In genomic region chr1:33177996-33178540, GRCh38 we compare ENCODE assay signal across 16 cellular contexts. TPM values are rescaled to one million over a fixed set of nuclear protein-coding genes. Genes with fewer than 3 reads are reported as not detected.
DNase-seq lines count a peak whose midpoint lies in the region; FAIRE-seq and TF ChIP-seq lines count a peak whose summit lies in the region.
"Had no signal": no experiment of that assay in that cellular context is flagged by ENCODE, and none has a peak within 500 bp of the region (broad histone marks: within the 10 kb centered on the region; RNA-seq: fewer than 3 reads in every experiment).

No MANE protein-coding gene starts in this region.

- peak; percentile 41 for DNase-seq in activated effector memory CD4-positive, alpha-beta T cell treated with anti-CD3 and anti-CD28 coated beads, Interleukin-2, amount 50 U/mL, for 16 hours
- DNase-seq in activated effector memory CD4-positive, alpha-beta T cell treated with Interleukin-2 at 50 U/mL for 16 hours: no peak
- DNase-seq in caudate nucleus (lab: John Stamatoyannopoulos, UW): no peak
- no peak for DNase-seq in neural crest cell (ENCODE audit: low read depth, low spot score)
- DNase-seq in middle frontal gyrus (ENCODE audit: extremely low spot score, low spot score): no peak
- no peak for DNase-seq in MV-4-11 (lab: John Stamatoyannopoulos, UW)
- no peak for DNase-seq in RCC 7860 (ENCODE audit: low spot score)
- DNase-seq in GM12892 (ENCODE audit: insufficient read length): no peak
- DNase-seq: Caco-2, HCEC 1CT, Kasumi-1, NCI-H1417 treated with DMSO at 0.1 percent for 48 hours, NCI-H2081, NCI-H2227 treated with DMSO at 0.1 percent for 48 hours, SHP77 treated with DMSO at 0.1 percent for 48 hours had no signal

- H3K27ac ChIP-seq in caudate nucleus (ENCODE audit: low read depth, low read length): peak overlapping the region; percentile 23

- H3K4me1 Mint-ChIP-seq in neural crest cell: peaks cover 25% of the 10 kb centered on the region

- peak overlapping the region; percentile 54 for H3K4me3 Mint-ChIP-seq in neural crest cell

- H3K36me3 Mint-ChIP-seq in neural crest cell (ENCODE audit: low read depth): no peaks in the 10 kb centered on the region

- no peaks in the 10 kb centered on the region for H3K9me3 Mint-ChIP-seq in neural crest cell

- TF ChIP-seq CTCF in neural crest cell (conservative IDR thresholded peaks at IDR 0.05): no peak

- TF ChIP-seq POLR2A in GM12892 (IDR thresholded peaks at IDR 0.05; ENCODE audit: low read depth, low read length): no peak

- peak overlapping the region; percentile 28 for H3K27ac Mint-ChIP-seq in neural crest cell (ENCODE audit: unreplicated experiment)

- FAIRE-seq in RCC 7860 (lab: Jason Lieb, UNC): no peak
- no peak for FAIRE-seq in GM12892 (lab: Jason Lieb, UNC)
- FAIRE-seq: GM12878 had no signal

- peaks cover 3% of the 10 kb centered on the region for H3K27me3 Mint-ChIP-seq in neural crest cell (ENCODE audit: low read depth)

RNA-seq across cellular contexts. Expression of gene TRIM62, which starts 3.8 kb away (rescaled TPM):
- total RNA-seq in neural crest cell: 8.6 and 8.8 TPM in 2 replicates
- 1.1 TPM for polyA plus RNA-seq in GM12892 (2012; ENCODE audit: missing spikeins)
